Comparison of ENCODE assay signal across 1 cellular context in genomic region chr16:81586976-81587625, GRCh38.
TF ChIP-seq lines count a peak whose summit lies in the region.

No MANE protein-coding gene starts in this region.

TF ChIP-seq in liver, 16 proteins besides CTCF, POLR2A, EP300 and RAD21 (continued from another document):
- TF ChIP-seq REST (IDR thresholded peaks at IDR 0.05), result no peak
- TF ChIP-seq SP1 (IDR thresholded peaks at IDR 0.05), result no peak
- no peak for TF ChIP-seq ZBTB33 (IDR thresholded peaks at IDR 0.05)
- TF ChIP-seq NR2F2 (IDR thresholded peaks at IDR 0.05), result no peak
